In the genomic region with DNA sequence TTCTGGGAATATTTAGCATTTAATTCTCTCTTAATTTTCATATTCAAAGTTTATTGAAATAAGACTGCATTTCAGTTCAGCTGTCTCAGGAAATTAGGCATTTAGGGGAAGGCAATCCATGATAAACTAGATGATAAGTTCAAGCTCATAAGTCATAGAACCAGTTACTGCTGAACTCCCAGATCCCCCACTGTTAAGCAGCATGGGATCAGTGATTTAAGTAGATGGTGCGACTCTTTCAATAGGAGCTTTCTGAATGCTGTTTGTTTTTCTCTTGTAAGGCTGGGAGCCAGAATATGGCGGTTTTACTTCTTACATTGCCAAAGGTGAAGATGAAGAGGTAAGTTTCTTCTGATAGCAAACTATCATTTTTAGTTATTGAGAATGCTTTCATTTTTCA, we compare ENCODE assay signal across 29 cellular contexts. TPM values are rescaled to one million over a fixed set of nuclear protein-coding genes. Genes with fewer than 3 reads are reported as not detected.
DNase-seq lines count a peak whose midpoint lies in the region; ATAC-seq and TF ChIP-seq lines count a peak whose summit lies in the region.
"Had no signal": no experiment of that assay in that cellular context is flagged by ENCODE, and none has a peak within 500 bp of the region (broad histone marks: within the 10 kb centered on the region; RNA-seq: fewer than 3 reads in every experiment).

No MANE protein-coding gene starts in this region.

- no peak overlapping the region for H3K4me3 ChIP-seq in GM23338
- H3K4me3 ChIP-seq in SK-N-MC, result no peak overlapping the region
- H3K4me3 ChIP-seq: adrenal gland, body of pancreas, dorsolateral prefrontal cortex, gastrocnemius medialis, lung, MG63, pancreas, SJSA1, skin epidermis, upper lobe of right lung had no signal

- H3K27me3 Mint-ChIP-seq in GM23338 (ENCODE audit: insufficient read depth, low read depth, poor library complexity), result no peaks in the 10 kb centered on the region
- H3K27me3 Mint-ChIP-seq: activated B cell treated with CpG ODN at 0.5 μM for 24 hours; activated CD4-positive, alpha-beta T cell treated with anti-CD3 and anti-CD28 coated beads, Interleukin-2, amount 10 ng/mL, durations not matched to agents 7 days and 5 days; activated T-cell treated with anti-CD3 and anti-CD28 coated beads, Interleukin-2, amount 50 U/mL, for 24 hours had no signal

- H3K9me3 Mint-ChIP-seq in GM23338, result no peaks in the 10 kb centered on the region
- H3K9me3 Mint-ChIP-seq: activated B cell treated with CpG ODN at 0.5 μM for 24 hours; activated CD4-positive, alpha-beta T cell treated with anti-CD3 and anti-CD28 coated beads, Interleukin-2, amount 10 ng/mL, durations not matched to agents 7 days and 5 days; activated T-cell treated with anti-CD3 and anti-CD28 coated beads, Interleukin-2, amount 50 U/mL, for 24 hours; neural crest cell had no signal

- H3K36me3 ChIP-seq in GM23338 (ENCODE audit: insufficient read depth) (peaks cover 59% of the 10 kb centered on the region), SK-N-MC (ENCODE audit: insufficient read depth, low read length) (peaks cover 48% of the 10 kb centered on the region)

- intact Hi-C loops in head of caudate nucleus (cut with DNase I), result no loop called here

- H3K4me1 ChIP-seq in GM23338 (ENCODE audit: insufficient read depth), result no peaks in the 10 kb centered on the region; the same call in 1 of the 2 replicates
- H3K4me1 ChIP-seq: body of pancreas, pancreas, upper lobe of right lung had no signal

- peaks cover 74% of the 10 kb centered on the region for H3K36me3 Mint-ChIP-seq in GM23338 (ENCODE audit: low read depth)

- no peak overlapping the region; the same call in 1 of the 2 replicates for H3K27ac Mint-ChIP-seq in GM23338
- H3K27ac Mint-ChIP-seq: activated B cell treated with CpG ODN at 0.5 μM for 24 hours; activated CD4-positive, alpha-beta T cell treated with anti-CD3 and anti-CD28 coated beads, Interleukin-2, amount 10 ng/mL, durations not matched to agents 7 days and 5 days; activated T-cell treated with anti-CD3 and anti-CD28 coated beads, Interleukin-2, amount 50 U/mL, for 24 hours had no signal

- H3K4me1 Mint-ChIP-seq in GM23338, result peaks cover 9% of the 10 kb centered on the region; the same call in 2 of the 3 replicates
- H3K4me1 Mint-ChIP-seq: activated B cell treated with CpG ODN at 0.5 μM for 24 hours, neural crest cell had no signal

- TF ChIP-seq CTCF in GM23338 (conservative IDR thresholded peaks at IDR 0.05; ENCODE audit: low read depth in 2 of 2), result no peak

- no peaks in the 10 kb centered on the region for H3K9me3 ChIP-seq in SK-N-MC (ENCODE audit: low read depth, low read length)
- H3K9me3 ChIP-seq: adrenal gland, body of pancreas, gastrocnemius medialis, MG63, pancreas, SJSA1, upper lobe of right lung had no signal

- H2AFZ ChIP-seq in GM23338, result no peak overlapping the region

- peaks cover 6% of the 10 kb centered on the region for H4K20me1 ChIP-seq in GM23338 (replicated peaks; ENCODE audit: insufficient read depth)

- H3F3A ChIP-seq in GM23338 (replicated peaks; ENCODE audit: low read depth), result 0 out of 2 replicates have a peak, but pooled peaks cover 3% of the 10 kb centered on the region

- no peak overlapping the region for H3K4me3 Mint-ChIP-seq in GM23338
- H3K4me3 Mint-ChIP-seq: activated B cell treated with CpG ODN at 0.5 μM for 24 hours; activated CD4-positive, alpha-beta T cell treated with anti-CD3 and anti-CD28 coated beads, Interleukin-2, amount 10 ng/mL, durations not matched to agents 7 days and 5 days; activated T-cell treated with anti-CD3 and anti-CD28 coated beads, Interleukin-2, amount 50 U/mL, for 24 hours; neural crest cell had no signal

- DNase-seq in GM23338 (ENCODE audit: low spot score) (no peak), NCI-H146 treated with DMSO at 0.1 percent for 48 hours (lab: John Stamatoyannopoulos, UW; ENCODE audit: unreplicated experiment) (peak; percentile 11), SK-N-MC (ENCODE audit: low read depth, low spot score) (no peak), iPS-NIHi7 (ENCODE audit: extremely low spot score) (peak; percentile 20), head of caudate nucleus (no peak), mucosa of gallbladder (ENCODE audit: low spot score) (no peak)
- DNase-seq: activated B cell treated with CpG ODN at 0.5 μM for 24 hours; activated CD4-positive, alpha-beta T cell treated with anti-CD3 and anti-CD28 coated beads, Interleukin-2, amount 10 ng/mL, durations not matched to agents 7 days and 5 days; activated T-cell treated with anti-CD3 and anti-CD28 coated beads, Interleukin-2, amount 50 U/mL, for 24 hours; adrenal gland; body of pancreas; cerebellar nuclear complex; COR-L47; dorsolateral prefrontal cortex; gastrocnemius medialis; MG63; NCI-H1436; NCI-H2171; pancreas; stimulated activated CD4-positive, alpha-beta T cell treated with anti-CD3 and anti-CD28 coated beads, Interleukin-1b, Interleukin-23, amount 100 ng/mL, for 48 hours; stimulated activated naive CD8-positive, alpha-beta T cell treated with anti-CD3 and anti-CD28 coated beads, Interleukin-15, Interleukin-2, amounts not matched to agents 100 U/mL and 50 U/mL, for 24 hours; upper lobe of right lung had no signal

- H3K79me2 ChIP-seq in GM23338 (replicated peaks; ENCODE audit: insufficient read depth), result no peaks in the 10 kb centered on the region

- H3K4me2 ChIP-seq in GM23338, result no peak overlapping the region
- H3K4me2 ChIP-seq: KMS-11 had no signal

- no peaks in the 10 kb centered on the region for H3K27me3 ChIP-seq in GM23338 (ENCODE audit: insufficient read depth)
- H3K27me3 ChIP-seq: adrenal gland, body of pancreas, dorsolateral prefrontal cortex, gastrocnemius medialis, MG63, pancreas, SJSA1, upper lobe of right lung had no signal

- H3K27ac ChIP-seq in GM23338 (ENCODE audit: low read depth), result no peak overlapping the region
- peak overlapping the region; percentile 50 for H3K27ac ChIP-seq in SK-N-MC
- H3K27ac ChIP-seq: body of pancreas, KMS-11, pancreas, SJSA1, skin epidermis, upper lobe of right lung had no signal

- ATAC-seq in GM23338, result peak; percentile 39; the same call in 2 of the 3 replicates
- ATAC-seq in esophagus mucosa, result no peak
- ATAC-seq: body of pancreas; gastrocnemius medialis; HCT116; pancreas; stimulated activated naive CD8-positive, alpha-beta T cell treated with anti-CD3 and anti-CD28 coated beads, Interleukin-15, Interleukin-2, amounts not matched to agents 100 U/mL and 50 U/mL, for 24 hours; upper lobe of right lung had no signal

- H3K9ac ChIP-seq in SK-N-MC (ENCODE audit: insufficient read length), result no peak overlapping the region
- H3K9ac ChIP-seq: KMS-11 had no signal

- H3K9me2 ChIP-seq in GM23338 (ENCODE audit: insufficient read depth), result no peaks in the 10 kb centered on the region

TF ChIP-seq in GM23338, 12 proteins besides CTCF, POLR2A, EP300 and RAD21 (continues in another document):
- TF ChIP-seq, protein P1, sequence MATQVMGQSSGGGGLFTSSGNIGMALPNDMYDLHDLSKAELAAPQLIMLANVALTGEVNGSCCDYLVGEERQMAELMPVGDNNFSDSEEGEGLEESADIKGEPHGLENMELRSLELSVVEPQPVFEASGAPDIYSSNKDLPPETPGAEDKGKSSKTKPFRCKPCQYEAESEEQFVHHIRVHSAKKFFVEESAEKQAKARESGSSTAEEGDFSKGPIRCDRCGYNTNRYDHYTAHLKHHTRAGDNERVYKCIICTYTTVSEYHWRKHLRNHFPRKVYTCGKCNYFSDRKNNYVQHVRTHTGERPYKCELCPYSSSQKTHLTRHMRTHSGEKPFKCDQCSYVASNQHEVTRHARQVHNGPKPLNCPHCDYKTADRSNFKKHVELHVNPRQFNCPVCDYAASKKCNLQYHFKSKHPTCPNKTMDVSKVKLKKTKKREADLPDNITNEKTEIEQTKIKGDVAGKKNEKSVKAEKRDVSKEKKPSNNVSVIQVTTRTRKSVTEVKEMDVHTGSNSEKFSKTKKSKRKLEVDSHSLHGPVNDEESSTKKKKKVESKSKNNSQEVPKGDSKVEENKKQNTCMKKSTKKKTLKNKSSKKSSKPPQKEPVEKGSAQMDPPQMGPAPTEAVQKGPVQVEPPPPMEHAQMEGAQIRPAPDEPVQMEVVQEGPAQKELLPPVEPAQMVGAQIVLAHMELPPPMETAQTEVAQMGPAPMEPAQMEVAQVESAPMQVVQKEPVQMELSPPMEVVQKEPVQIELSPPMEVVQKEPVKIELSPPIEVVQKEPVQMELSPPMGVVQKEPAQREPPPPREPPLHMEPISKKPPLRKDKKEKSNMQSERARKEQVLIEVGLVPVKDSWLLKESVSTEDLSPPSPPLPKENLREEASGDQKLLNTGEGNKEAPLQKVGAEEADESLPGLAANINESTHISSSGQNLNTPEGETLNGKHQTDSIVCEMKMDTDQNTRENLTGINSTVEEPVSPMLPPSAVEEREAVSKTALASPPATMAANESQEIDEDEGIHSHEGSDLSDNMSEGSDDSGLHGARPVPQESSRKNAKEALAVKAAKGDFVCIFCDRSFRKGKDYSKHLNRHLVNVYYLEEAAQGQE (IDR thresholded peaks at IDR 0.05; ENCODE audit: unreplicated experiment), result no peak
- TF ChIP-seq EZH2phosphoT487 (IDR thresholded peaks at IDR 0.05; ENCODE audit: unreplicated experiment) (no peak), NANOG (IDR thresholded peaks at IDR 0.05; ENCODE audit: borderline replicate concordance) (no peak), ZNF331 (CRISPR knock-in tag; IDR thresholded peaks at IDR 0.05; ENCODE audit: low read depth) (no peak)

RNA-seq across cellular contexts. Expression of a gene that starts 23.9 kb away (rescaled TPM):
- total RNA-seq in GM23338 (2014; rRNA removed; shearing (Covaris generic)), result 60.0 and 76.3 TPM in 2 replicates
- polyA plus RNA-seq in GM23338 (2016; fragmentation: Nextera tagmentation; extraction: Ambion mirVana), result 63.9 and 74.5 TPM in 2 replicates
- total RNA-seq in esophagus mucosa, result 39.0 TPM
- total RNA-seq in mucosa of gallbladder, result 34.2 TPM

RNA-seq across cellular contexts. Expression of a gene that starts 24.1 kb away (rescaled TPM):
- 132 and 151 TPM in 2 replicates for total RNA-seq in GM23338 (2014; rRNA removed; shearing (Covaris generic))
- 81.5 and 83.4 TPM in 2 replicates for polyA plus RNA-seq in GM23338 (2016; fragmentation: Nextera tagmentation; extraction: Ambion mirVana)
- total RNA-seq in esophagus mucosa (99.3 TPM), mucosa of gallbladder (80.9 TPM)

RNA-seq across cellular contexts. Expression of a gene that starts 44.6 kb away (rescaled TPM):
- total RNA-seq in GM23338 (2014; rRNA removed; shearing (Covaris generic)), result 19.7 and 25.2 TPM in 2 replicates
- 11.4 and 13.7 TPM in 2 replicates for polyA plus RNA-seq in GM23338 (2016; fragmentation: Nextera tagmentation; extraction: Ambion mirVana)
- total RNA-seq in esophagus mucosa, result 35.3 TPM
- total RNA-seq in mucosa of gallbladder, result 42.7 TPM

RNA-seq across cellular contexts. Expression of a gene that starts 49.9 kb away (rescaled TPM):
- total RNA-seq in GM23338 (2014; rRNA removed; shearing (Covaris generic)), result 41.1 and 52.9 TPM in 2 replicates
- polyA plus RNA-seq in GM23338 (2016; fragmentation: Nextera tagmentation; extraction: Ambion mirVana), result 9.0 and 10.7 TPM in 2 replicates
- 74.2 TPM for total RNA-seq in esophagus mucosa
- 121 TPM for total RNA-seq in mucosa of gallbladder

Comparison
In these comparisons a context has a peak if more than half of its experiments do, and no peak if none do; other contexts are left out.
1. DNase-seq: peak in NCI-H146 treated with DMSO at 0.1 percent for 48 hours (single experiment) and iPS-NIHi7 (single experiment); none in GM23338 (single experiment), SK-N-MC (single experiment), head of caudate nucleus (0 of 42) and mucosa of gallbladder (single experiment).